8 cellular contexts compared by ENCODE assay signal in genomic region chr12:49706351-49707126, GRCh38. TPM values are rescaled to one million over a fixed set of nuclear protein-coding genes. Genes with fewer than 3 reads are reported as not detected.
DNase-seq lines count a peak whose midpoint lies in the region; ATAC-seq, FAIRE-seq and TF ChIP-seq lines count a peak whose summit lies in the region.

No MANE protein-coding gene starts in this region.

- DNase-seq in NCI-H82 (lab: John Stamatoyannopoulos, UW) (peak; percentile 76), NCI-H82 treated with DMSO at 0.1 percent for 48 hours (lab: John Stamatoyannopoulos, UW; ENCODE audit: unreplicated experiment) (no peak), SK-N-DZ (ENCODE audit: low spot score) (peak; percentile 49), breast epithelium (ENCODE audit: low spot score in 2 of 2) (no peak), iris pigment epithelial cell (ENCODE audit: low read depth) (peak; percentile 67), small intestine (no peak)

- H3K27me3 ChIP-seq in breast epithelium (no peaks in the 10 kb centered on the region), small intestine (ENCODE audit: control insufficient read depth in 2 of 2, insufficient read depth in 2 of 2, low read length in 2 of 2) (no peaks in the 10 kb centered on the region)

- H3K9me3 ChIP-seq in breast epithelium = no peaks in the 10 kb centered on the region
- H3K9me3 ChIP-seq in small intestine (ENCODE audit: control insufficient read depth, low read depth) = no peaks in the 10 kb centered on the region

- intact Hi-C loops in breast epithelium (cut with DNase I; ENCODE audit: low total_unique reads) = loop anchor here (5.0 kb wide), 1 partner anchor 64 kb away; no protein-coding TSS in a partner anchor

- TF ChIP-seq POLR2A in breast epithelium (IDR thresholded peaks at IDR 0.05) = no peak

- FAIRE-seq in small intestine (lab: Jason Lieb, UNC) = no peak

- ATAC-seq in HG03025 (IDR thresholded peaks at IDR 0.05; ENCODE audit: low FRiP score, unreplicated experiment) = peak; percentile 13
- ATAC-seq in HG03565 (IDR thresholded peaks at IDR 0.05; ENCODE audit: unreplicated experiment) = no peak

- H3K27ac ChIP-seq in breast epithelium (peak overlapping the region; percentile 80 to 83), small intestine (ENCODE audit: low read depth in 1 of 2, low read length in 1 of 2) (peak overlapping the region; percentile 34 to 80)

- no peaks in the 10 kb centered on the region for H3K4me1 ChIP-seq in breast epithelium
- H3K4me1 ChIP-seq in small intestine (ENCODE audit: control insufficient read depth in 2 of 2, insufficient read depth in 1 of 2, low read depth in 1 of 2, low read length in 1 of 2) = peaks cover 0 to 9% of the 10 kb centered on the region in 2 donors

- TF ChIP-seq CTCF in breast epithelium (IDR thresholded peaks at IDR 0.05) = no peak

- H3K4me3 ChIP-seq in breast epithelium (peak overlapping the region; percentile 73 to 89 (median 84)), small intestine (ENCODE audit: low read depth in 1 of 2, low read length in 2 of 2) (peak overlapping the region; percentile 68 to 84)

- WGBS in small intestine, 3 donors = 4 to 12% (median 9%) methylated on average over 38 to 43 of the region's 43 CpGs

- H3K36me3 ChIP-seq in breast epithelium (no peaks in the 10 kb centered on the region), small intestine (ENCODE audit: control insufficient read depth in 2 of 2, insufficient read depth in 2 of 2, low read length in 2 of 2) (no peaks in the 10 kb centered on the region)

RNA-seq across cellular contexts. Expression of gene FMNL3, which starts 0.7 kb away (rescaled TPM):
- polyA plus RNA-seq in SK-N-DZ (2014; cell fraction: cytosol; rRNA removed) = 9.6 and 14.1 TPM in 2 replicates
- 18.7 and 25.6 TPM in 2 replicates for polyA plus RNA-seq in SK-N-DZ (2014; cell fraction: nucleus; rRNA removed)
- total RNA-seq in breast epithelium = 10 to 100 TPM in 2 of 3 donors, 1 to 10 TPM in 1; 9.8 to 13.8 (median 13.3) TPM
- 1 to 10 TPM in 2 of 3 donors, under 1 TPM in 1; 0.89 to 4.6 (median 3.5) TPM for polyA plus RNA-seq in small intestine

RNA-seq across cellular contexts. Expression of gene TMBIM6, which starts 34.8 kb away (rescaled TPM):
- 235 and 245 TPM in 2 replicates for polyA plus RNA-seq in SK-N-DZ (2014; cell fraction: cytosol; rRNA removed)
- polyA plus RNA-seq in SK-N-DZ (2014; cell fraction: nucleus; rRNA removed) = 116 and 133 TPM in 2 replicates
- total RNA-seq in breast epithelium = 100 to 1,000 TPM; 364 to 620 (median 409) TPM
- 100 to 1,000 TPM; 174 to 377 (median 212) TPM for polyA plus RNA-seq in small intestine

Comparison
In these comparisons a context has a peak if more than half of its experiments do, and no peak if none do; other contexts are left out.
1. DNase-seq: peak in NCI-H82 (single experiment), SK-N-DZ (single experiment) and iris pigment epithelial cell (single experiment); none in NCI-H82 treated with DMSO at 0.1 percent for 48 hours (single experiment), breast epithelium (0 of 2) and small intestine (single experiment).